In the genomic region with DNA sequence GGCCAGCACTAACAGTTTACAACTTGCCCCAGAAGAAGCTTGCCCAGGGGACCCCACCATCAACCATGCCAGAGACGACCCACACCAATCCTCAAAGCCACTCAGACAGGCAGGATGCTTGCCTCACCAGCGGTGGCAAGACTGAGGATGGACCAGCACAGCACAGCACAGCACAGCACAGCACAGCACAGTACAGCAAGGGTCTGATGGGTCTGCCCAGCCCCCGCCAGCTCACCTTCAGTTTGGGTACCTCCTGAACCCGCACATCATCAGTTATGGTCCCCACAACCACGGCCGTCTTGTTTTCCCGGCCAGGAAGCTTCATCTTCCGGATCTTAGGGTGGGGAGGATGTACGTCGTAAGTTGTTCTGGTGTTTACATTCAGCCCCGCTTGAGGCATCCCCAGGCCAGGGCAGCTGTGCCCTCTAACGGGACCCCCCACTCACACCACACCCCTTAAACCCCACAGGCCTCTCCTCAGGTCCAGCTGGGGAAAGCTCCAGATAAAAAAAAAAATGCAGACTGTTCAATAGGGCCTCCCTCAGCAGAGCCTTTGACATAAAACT, we compare ENCODE assay signal across 10 cellular contexts. TPM values are rescaled to one million over a fixed set of nuclear protein-coding genes. Genes with fewer than 3 reads are reported as not detected.
DNase-seq lines count a peak whose midpoint lies in the region; ATAC-seq and TF ChIP-seq lines count a peak whose summit lies in the region.
"Had no signal": no experiment of that assay in that cellular context is flagged by ENCODE, and none has a peak within 500 bp of the region (broad histone marks: within the 10 kb centered on the region; RNA-seq: fewer than 3 reads in every experiment).

No MANE protein-coding gene starts in this region.

- intact Hi-C loops in CD4-positive, alpha-beta memory T cell (cut with micrococcal nuclease), result loop anchor here (5.0 kb wide), 1 partner anchor 96 kb away; no protein-coding TSS in a partner anchor
- intact Hi-C loops in colonic mucosa (cut with DNase I), result loop anchor here (10.0 kb wide), 1 partner anchor 292 kb away; a partner anchor contains a TSS

- no peak for TF ChIP-seq CTCF in colonic mucosa (IDR thresholded peaks at IDR 0.05)
- no peak for TF ChIP-seq CTCF in nephron progenitor cell (IDR thresholded peaks at IDR 0.05)

- H3K36me3 Mint-ChIP-seq in CD4-positive, alpha-beta memory T cell, result peaks cover 26 to 60% of the 10 kb centered on the region in 2 donors
- peaks cover 22% of the 10 kb centered on the region for H3K36me3 Mint-ChIP-seq in nephron progenitor cell (ENCODE audit: low read depth)

- H3K4me1 ChIP-seq in CD4-positive, alpha-beta memory T cell (ENCODE audit: insufficient read depth, low read length), result peaks cover 39% of the 10 kb centered on the region
- H3K4me1 ChIP-seq in NT2/D1 (ENCODE audit: insufficient read depth, insufficient read length) (peaks cover 23% of the 10 kb centered on the region), colonic mucosa (peaks cover 17% of the 10 kb centered on the region)

- H3K9me3 Mint-ChIP-seq in CD4-positive, alpha-beta memory T cell, result peaks cover 0 to 2% (median 0%) of the 10 kb centered on the region in 8 donors
- no peaks in the 10 kb centered on the region for H3K9me3 Mint-ChIP-seq in nephron progenitor cell

- peaks cover 35% of the 10 kb centered on the region for H3K36me3 ChIP-seq in CD4-positive, alpha-beta memory T cell (ENCODE audit: insufficient read depth, low read length)
- H3K36me3 ChIP-seq in NT2/D1 (ENCODE audit: insufficient read depth, insufficient read length, low read length) (peaks cover 64% of the 10 kb centered on the region), colonic mucosa (peaks cover 4% of the 10 kb centered on the region)

- peak overlapping the region; percentile 88 for H3K27ac ChIP-seq in CD4-positive, alpha-beta memory T cell (ENCODE audit: low read depth, low read length)
- H3K27ac ChIP-seq in colonic mucosa, result peak overlapping the region; percentile 93

- no peak for ATAC-seq in HG03565 (IDR thresholded peaks at IDR 0.05; ENCODE audit: unreplicated experiment)
- no peak for ATAC-seq in HG02759 (IDR thresholded peaks at IDR 0.05; ENCODE audit: unreplicated experiment)

- peaks cover 17 to 58% (median 36%) of the 10 kb centered on the region in 4 donors for H3K4me1 Mint-ChIP-seq in CD4-positive, alpha-beta memory T cell
- peaks cover 65% of the 10 kb centered on the region for H3K4me1 Mint-ChIP-seq in nephron progenitor cell

- H3K27me3 Mint-ChIP-seq in CD4-positive, alpha-beta memory T cell, result no peaks in the 10 kb centered on the region
- no peaks in the 10 kb centered on the region for H3K27me3 Mint-ChIP-seq in nephron progenitor cell (ENCODE audit: low read depth, poor library complexity)

- H3K27ac Mint-ChIP-seq in CD4-positive, alpha-beta memory T cell, result peak overlapping the region; percentile 84 to 99 (median 98)
- H3K27ac Mint-ChIP-seq in nephron progenitor cell, result peak overlapping the region; percentile 95

- H3K9me3 ChIP-seq in CD4-positive, alpha-beta memory T cell (ENCODE audit: control insufficient read depth in 1 of 2, low read length in 2 of 2), result no peaks in the 10 kb centered on the region
- H3K9me3 ChIP-seq in NT2/D1 (ENCODE audit: insufficient read depth, low read length) (no peaks in the 10 kb centered on the region), colonic mucosa (no peaks in the 10 kb centered on the region)

- H3K4me3 ChIP-seq in CD4-positive, alpha-beta memory T cell (ENCODE audit: low read length in 2 of 2), result peak overlapping the region in 1 of 2 donors; percentile 81
- H3K4me3 ChIP-seq in NT2/D1 (ENCODE audit: insufficient read length, low read depth) (peak overlapping the region; percentile 96), colonic mucosa (peak overlapping the region; percentile 7)

- in situ Hi-C loops in ACHN (cut with HindIII; ENCODE audit: low pct_ligation_motif_present, low pct_unique_long_range_greater_than_20kb, low sequenced_read_pairs), result no loop called here

- peak in 1 of 5 donors; percentile 36 for DNase-seq in CD4-positive, alpha-beta memory T cell
- no peak for DNase-seq in NT2/D1 (ENCODE audit: low read depth, low spot score)
- DNase-seq in colonic mucosa, result peak; percentile 40
- no peak for DNase-seq in nephron progenitor cell
- DNase-seq in ACHN, result no peak
- no peak for DNase-seq in cerebellar nuclear complex (lab: John Stamatoyannopoulos, UW)
- DNase-seq: stimulated activated CD4-positive, alpha-beta T cell treated with anti-CD3 and anti-CD28 coated beads, Interleukin-2, amount 100 ng/mL, for 24 hours had no signal

- H3K9ac ChIP-seq in NT2/D1 (ENCODE audit: insufficient read length, low read depth) (peak overlapping the region; percentile 96), colonic mucosa (ENCODE audit: low read depth in 2 of 2, low read length in 2 of 2) (peak overlapping the region; percentile 45 to 100)

- H3K4me3 Mint-ChIP-seq in CD4-positive, alpha-beta memory T cell, result peak overlapping the region; percentile 69 to 98 (median 75)
- peak overlapping the region; percentile 97 for H3K4me3 Mint-ChIP-seq in nephron progenitor cell

- POLR2A ChIA-PET in CD4-positive, alpha-beta memory T cell (lab: Charles Lee; ENCODE audit: partially characterized antibody), result interaction anchor here (0.8 to 5.6 kb wide), 10 partner anchors 7 to 226 kb away, joined by 3 to 70 read pairs (median 6); a partner anchor contains a TSS

- H3K27me3 ChIP-seq in CD4-positive, alpha-beta memory T cell (ENCODE audit: insufficient read depth, low read length), result no peaks in the 10 kb centered on the region
- H3K27me3 ChIP-seq in NT2/D1 (ENCODE audit: insufficient read depth, insufficient read length) (no peaks in the 10 kb centered on the region), colonic mucosa (no peaks in the 10 kb centered on the region)

- CTCF ChIA-PET in CD4-positive, alpha-beta memory T cell (lab: Charles Lee; ENCODE audit: partially characterized antibody), result interaction anchor here (0.6 to 2.0 kb wide), 5 partner anchors 27 to 283 kb away, joined by 3 to 8 read pairs (median 3); a partner anchor contains a TSS

RNA-seq across cellular contexts. Expression of a gene that starts 1.7 kb away (rescaled TPM):
- 1 to 10 TPM; 4.3 to 5.3 TPM for total RNA-seq in CD4-positive, alpha-beta memory T cell
- not detected for polyA plus RNA-seq in CD4-positive, alpha-beta memory T cell
- 100 to 1,000 TPM; 150 to 198 TPM for total RNA-seq in colonic mucosa

RNA-seq across cellular contexts. Expression of a gene that starts 2.4 kb away (rescaled TPM):
- total RNA-seq in CD4-positive, alpha-beta memory T cell, result 1,000 to 10,000 TPM; 2,357 to 2,448 TPM
- polyA plus RNA-seq in CD4-positive, alpha-beta memory T cell, result 1,000 to 10,000 TPM; 2,084 to 2,180 TPM
- total RNA-seq in colonic mucosa, result 1,000 to 10,000 TPM; 1,499 to 1,736 TPM

RNA-seq across cellular contexts. Expression of a gene that starts 2.7 kb away (rescaled TPM):
- total RNA-seq in CD4-positive, alpha-beta memory T cell, result 10 to 100 TPM; 25.0 to 29.1 TPM
- 1 to 10 TPM; 6.0 to 8.4 TPM for polyA plus RNA-seq in CD4-positive, alpha-beta memory T cell
- 10 to 100 TPM; 36.2 to 48.4 TPM for total RNA-seq in colonic mucosa

RNA-seq across cellular contexts. Expression of a gene that starts 10.0 kb away (rescaled TPM):
- not detected for total RNA-seq in CD4-positive, alpha-beta memory T cell
- polyA plus RNA-seq in CD4-positive, alpha-beta memory T cell, result not detected
- total RNA-seq in colonic mucosa, result under 1 TPM in 1 of 2 donors, not detected in 1; 0.27 TPM
- total RNA-seq: aorta had no signal

RNA-seq across cellular contexts. Expression of a gene that starts 20.6 kb away (rescaled TPM):
- total RNA-seq in CD4-positive, alpha-beta memory T cell, result 10 to 100 TPM; 62.6 to 69.5 TPM
- polyA plus RNA-seq in CD4-positive, alpha-beta memory T cell, result 100 to 1,000 TPM in 1 of 2 donors, 10 to 100 TPM in 1; 37.4 to 113 TPM
- total RNA-seq in colonic mucosa, result 1 to 10 TPM; 4.7 to 8.9 TPM

Comparison
In these comparisons a context has a peak if more than half of its experiments do, and no peak if none do; other contexts are left out.
1. RNA of a gene that starts 1.7 kb away (total RNA-seq): 150 to 198 TPM in colonic mucosa; 4.3 to 5.3 TPM in CD4-positive, alpha-beta memory T cell; every median in the first group is over 10 times any median in the second.